Comparison of ENCODE assay signal across 29 cellular contexts in the genomic region with DNA sequence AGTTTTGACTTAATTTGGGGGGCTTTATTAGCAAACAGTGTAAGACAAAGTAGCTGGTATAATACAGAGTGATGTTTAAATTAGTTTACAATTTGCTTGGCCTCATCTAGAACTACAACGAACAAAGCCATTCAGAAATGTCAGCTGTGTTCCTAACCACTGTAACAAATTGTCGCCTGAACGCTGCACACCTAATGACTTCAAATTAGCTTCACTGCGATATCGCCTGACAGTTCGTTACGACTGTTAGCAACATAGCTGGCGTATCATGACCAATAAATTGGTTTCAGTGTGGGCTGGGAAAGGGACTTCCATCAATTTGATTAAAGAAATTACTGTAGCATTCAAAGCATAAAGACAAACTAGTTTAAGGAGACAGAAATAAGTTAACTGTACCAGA.
"Had no signal": no experiment of that assay in that cellular context is flagged by ENCODE, and none has a peak within 500 bp of the region (broad histone marks: within the 10 kb centered on the region; RNA-seq: fewer than 3 reads in every experiment).

No MANE protein-coding gene starts in this region.

- H3K9me3 Mint-ChIP-seq: stimulated activated memory B cell treated with anti-CD40 and anti-IgM and Interleukin-4, amounts not matched to agents 10 μg/mL and 1 μg/mL and 100 μg/mL, for 72 hours; stimulated activated naive B cell treated with anti-CD40 and anti-IgM and Interleukin-4, amounts not matched to agents 10 μg/mL and 1 μg/mL and 100 μg/mL, for 72 hours; stimulated activated naive CD8-positive, alpha-beta T cell treated with anti-CD3 and anti-CD28 coated beads, Interleukin-15, amount 100 ng/mL, for 72 hours; type B pancreatic cell had no signal

- H3K27ac Mint-ChIP-seq: stimulated activated effector memory CD8-positive, alpha-beta T cell treated with anti-CD3 and anti-CD28 coated beads, Interleukin-12 subunit alpha, Interleukin-12 subunit beta, amount 100 ng/mL, for 72 hours; stimulated activated memory B cell treated with anti-CD40 and anti-IgM and Interleukin-4, amounts not matched to agents 10 μg/mL and 1 μg/mL and 100 μg/mL, for 72 hours; stimulated activated naive B cell treated with anti-CD40 and anti-IgM and Interleukin-4, amounts not matched to agents 10 μg/mL and 1 μg/mL and 100 μg/mL, for 72 hours; stimulated activated naive CD8-positive, alpha-beta T cell treated with anti-CD3 and anti-CD28 coated beads, Interleukin-15, amount 100 ng/mL, for 72 hours; stimulated activated naive CD8-positive, alpha-beta T cell treated with anti-CD3 and anti-CD28 coated beads, Interleukin-15, Interleukin-2, amounts not matched to agents 100 ng/mL and 50 ng/mL, for 24 hours; type B pancreatic cell had no signal

- ATAC-seq: stimulated activated effector memory CD8-positive, alpha-beta T cell treated with anti-CD3 and anti-CD28 coated beads, Interleukin-12 subunit alpha, Interleukin-12 subunit beta, amount 100 ng/mL, for 72 hours; stimulated activated memory B cell treated with anti-CD40 and anti-IgM and Interleukin-4, amounts not matched to agents 10 μg/mL and 1 μg/mL and 100 μg/mL, for 72 hours; stimulated activated naive B cell treated with anti-CD40 and anti-IgM and Interleukin-4, amounts not matched to agents 10 μg/mL and 1 μg/mL and 100 μg/mL, for 72 hours; stimulated activated naive CD8-positive, alpha-beta T cell treated with anti-CD3 and anti-CD28 coated beads, Interleukin-15, amount 100 ng/mL, for 72 hours; stimulated activated naive CD8-positive, alpha-beta T cell treated with anti-CD3 and anti-CD28 coated beads, Interleukin-15, Interleukin-2, amounts not matched to agents 100 U/mL and 50 U/mL, for 24 hours; upper lobe of right lung had no signal

- DNase-seq: stimulated activated CD4-positive, alpha-beta T cell treated with anti-CD3 and anti-CD28 coated beads, Interleukin-2, amount 100 ng/mL, for 48 hours; stimulated activated CD4-positive, alpha-beta T cell treated with anti-CD3 and anti-CD28 coated beads, Interleukin-4, amount 100 ng/mL, for 1 hour; stimulated activated CD4-positive, alpha-beta T cell treated with anti-CD3 and anti-CD28 coated beads, Interleukin-4, amount 100 ng/mL, for 24 hours; stimulated activated CD4-positive, alpha-beta T cell treated with anti-CD3 and anti-CD28 coated beads, Interleukin-4, amount 100 ng/mL, for 4 hours; stimulated activated CD8-positive, alpha-beta memory T cell treated with anti-CD3 and anti-CD28 coated beads, Interleukin-4, amount 100 ng/mL, for 48 hours; stimulated activated naive B cell treated with anti-CD40 and anti-IgM and Interleukin-4, amounts not matched to agents 10 μg/mL and 1 μg/mL and 100 μg/mL, for 72 hours; stimulated activated naive CD4-positive, alpha-beta T cell; stimulated activated naive CD4-positive, alpha-beta T cell treated with Interleukin-2 at 50 U/mL for 16 hours; stimulated activated naive CD8-positive, alpha-beta T cell treated with anti-CD3 and anti-CD28 coated beads, Interleukin-15, amount 100 ng/mL, for 72 hours; stimulated activated naive CD8-positive, alpha-beta T cell treated with anti-CD3 and anti-CD28 coated beads, Interleukin-15, Interleukin-2, amounts not matched to agents 100 U/mL and 50 U/mL, for 24 hours; stomach; substantia nigra; testis; thyroid gland; tibial artery; transverse colon; trophoblast cell; upper lobe of left lung; upper lobe of right lung; uterus had no signal

- H3K4me1 Mint-ChIP-seq: stimulated activated effector memory CD8-positive, alpha-beta T cell treated with anti-CD3 and anti-CD28 coated beads, Interleukin-12 subunit alpha, Interleukin-12 subunit beta, amount 100 ng/mL, for 72 hours; stimulated activated memory B cell treated with anti-CD40 and anti-IgM and Interleukin-4, amounts not matched to agents 10 μg/mL and 1 μg/mL and 100 μg/mL, for 72 hours; stimulated activated naive B cell treated with anti-CD40 and anti-IgM and Interleukin-4, amounts not matched to agents 10 μg/mL and 1 μg/mL and 100 μg/mL, for 72 hours; stimulated activated naive CD8-positive, alpha-beta T cell treated with anti-CD3 and anti-CD28 coated beads, Interleukin-15, amount 100 ng/mL, for 72 hours had no signal

- H3K9me3 ChIP-seq: stomach, suprapubic skin, testis, thoracic aorta, thyroid gland, tibial artery, tibial nerve, transverse colon, upper lobe of left lung, upper lobe of right lung, uterus, vagina had no signal

- H3K4me1 ChIP-seq: suprapubic skin, testis, thyroid gland, tibial artery, tibial nerve, transverse colon, upper lobe of left lung, upper lobe of right lung, uterus, vagina had no signal

- H3K27me3 ChIP-seq: stomach, suprapubic skin, testis, thyroid gland, tibial artery, tibial nerve, transverse colon, upper lobe of left lung, upper lobe of right lung, vagina had no signal

- FAIRE-seq: urothelium cell line had no signal

- H3K27ac ChIP-seq: stomach, suprapubic skin, testis, thoracic aorta, thyroid gland, tibial artery, tibial nerve, transverse colon, upper lobe of left lung, upper lobe of right lung, uterus, vagina had no signal

- H3K27me3 Mint-ChIP-seq: stimulated activated memory B cell treated with anti-CD40 and anti-IgM and Interleukin-4, amounts not matched to agents 10 μg/mL and 1 μg/mL and 100 μg/mL, for 72 hours; stimulated activated naive B cell treated with anti-CD40 and anti-IgM and Interleukin-4, amounts not matched to agents 10 μg/mL and 1 μg/mL and 100 μg/mL, for 72 hours; stimulated activated naive CD8-positive, alpha-beta T cell treated with anti-CD3 and anti-CD28 coated beads, Interleukin-15, amount 100 ng/mL, for 72 hours; stimulated activated naive CD8-positive, alpha-beta T cell treated with anti-CD3 and anti-CD28 coated beads, Interleukin-15, Interleukin-2, amounts not matched to agents 100 ng/mL and 50 ng/mL, for 24 hours; type B pancreatic cell had no signal

- H3K36me3 ChIP-seq: stomach, suprapubic skin, thoracic aorta, thyroid gland, tibial artery, tibial nerve, transverse colon, upper lobe of left lung, upper lobe of right lung, uterus, vagina had no signal

- H3K4me3 ChIP-seq: stomach, suprapubic skin, testis, thoracic aorta, thyroid gland, tibial artery, tibial nerve, transverse colon, upper lobe of left lung, upper lobe of right lung, uterus, vagina had no signal

- H3K36me3 Mint-ChIP-seq: stimulated activated effector memory CD8-positive, alpha-beta T cell treated with anti-CD3 and anti-CD28 coated beads, Interleukin-12 subunit alpha, Interleukin-12 subunit beta, amount 100 ng/mL, for 72 hours; stimulated activated memory B cell treated with anti-CD40 and anti-IgM and Interleukin-4, amounts not matched to agents 10 μg/mL and 1 μg/mL and 100 μg/mL, for 72 hours; stimulated activated naive B cell treated with anti-CD40 and anti-IgM and Interleukin-4, amounts not matched to agents 10 μg/mL and 1 μg/mL and 100 μg/mL, for 72 hours; type B pancreatic cell had no signal

- H3K4me3 Mint-ChIP-seq: stimulated activated effector memory CD8-positive, alpha-beta T cell treated with anti-CD3 and anti-CD28 coated beads, Interleukin-12 subunit alpha, Interleukin-12 subunit beta, amount 100 ng/mL, for 72 hours; stimulated activated memory B cell treated with anti-CD40 and anti-IgM and Interleukin-4, amounts not matched to agents 10 μg/mL and 1 μg/mL and 100 μg/mL, for 72 hours; stimulated activated naive B cell treated with anti-CD40 and anti-IgM and Interleukin-4, amounts not matched to agents 10 μg/mL and 1 μg/mL and 100 μg/mL, for 72 hours; stimulated activated naive CD8-positive, alpha-beta T cell treated with anti-CD3 and anti-CD28 coated beads, Interleukin-15, amount 100 ng/mL, for 72 hours; stimulated activated naive CD8-positive, alpha-beta T cell treated with anti-CD3 and anti-CD28 coated beads, Interleukin-15, Interleukin-2, amounts not matched to agents 100 ng/mL and 50 ng/mL, for 24 hours; type B pancreatic cell had no signal
